Comparison of ENCODE assay signal across 8 cellular contexts in the genomic region with DNA sequence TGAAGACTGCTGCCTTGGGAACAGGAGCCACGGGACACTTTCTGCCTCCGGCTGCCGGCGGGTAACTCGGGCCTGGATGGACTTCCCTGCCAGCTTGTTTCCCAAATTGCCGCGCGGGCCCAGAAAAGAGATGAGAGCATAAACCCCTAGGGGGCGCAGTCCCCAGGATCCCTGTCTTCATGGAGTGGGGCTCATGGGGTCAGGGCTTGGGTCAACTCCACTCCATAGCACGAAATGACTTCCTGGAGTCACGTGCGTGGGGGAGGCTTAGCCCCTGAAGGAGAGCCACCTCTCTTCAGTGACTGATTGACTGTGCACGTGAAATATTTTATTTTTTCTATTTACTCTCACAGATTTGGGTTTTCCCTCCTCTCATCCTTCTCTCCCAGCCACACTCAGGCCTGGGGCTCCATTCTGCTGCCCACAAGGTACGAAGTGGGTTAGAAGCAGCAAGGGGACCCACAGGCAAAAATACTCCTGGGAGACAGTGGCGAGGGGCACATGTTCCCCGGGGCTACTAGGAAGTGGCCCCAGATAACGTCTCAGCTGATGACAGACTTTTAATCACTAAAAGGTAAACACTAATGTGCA. TPM values are rescaled to one million over a fixed set of nuclear protein-coding genes. Genes with fewer than 3 reads are reported as not detected.
DNase-seq lines count a peak whose midpoint lies in the region; ATAC-seq and TF ChIP-seq lines count a peak whose summit lies in the region.

No MANE protein-coding gene starts in this region.

- H3K4me1 Mint-ChIP-seq in brain = peaks cover 53% of the 10 kb centered on the region
- peaks cover 42% of the 10 kb centered on the region for H3K4me1 Mint-ChIP-seq in nephron

- H4K20me1 ChIP-seq in KMS-11 (ENCODE audit: insufficient read depth) = no peaks in the 10 kb centered on the region

- H3K9me3 Mint-ChIP-seq in brain (no peaks in the 10 kb centered on the region), nephron (no peaks in the 10 kb centered on the region)

- H3K9ac ChIP-seq in KMS-11 = no peak overlapping the region

- no peaks in the 10 kb centered on the region for H3K79me2 ChIP-seq in KMS-11 (ENCODE audit: insufficient read depth, low read depth)

- no peak overlapping the region for H3K4me3 Mint-ChIP-seq in brain
- no peak overlapping the region for H3K4me3 Mint-ChIP-seq in nephron

- TF ChIP-seq CTCF in KMS-11 (conservative IDR thresholded peaks at IDR 0.05; ENCODE audit: low read depth, low read length) (peak; percentile 42; the same call in 1 of the 2 replicates), brain (conservative IDR thresholded peaks at IDR 0.05) (peak; percentile 39 to 62), nephron (IDR thresholded peaks at IDR 0.05; ENCODE audit: unreplicated experiment in 3 of 3) (peak; percentile 37 to 63 (median 46))

- no peak overlapping the region for H3K27ac ChIP-seq in KMS-11

- H3K27me3 Mint-ChIP-seq in brain = no peaks in the 10 kb centered on the region
- H3K27me3 Mint-ChIP-seq in nephron (ENCODE audit: low read depth) = no peaks in the 10 kb centered on the region

- DNase-seq in SHP77 (lab: John Stamatoyannopoulos, UW) (peak; percentile 10 to 19), SHP77 treated with DMSO at 0.1 percent for 48 hours (lab: John Stamatoyannopoulos, UW) (no peak), NCI-H2029 (lab: John Stamatoyannopoulos, UW) (no peak), T-helper 9 cell (no peak)

- no peaks in the 10 kb centered on the region for H3K27me3 ChIP-seq in KMS-11 (ENCODE audit: insufficient read depth, low read depth)

- H3K36me3 ChIP-seq in KMS-11 (ENCODE audit: insufficient read depth) = no peaks in the 10 kb centered on the region

- H3K4me2 ChIP-seq in KMS-11 = no peak overlapping the region

- no peak for ATAC-seq in GM19351 (IDR thresholded peaks at IDR 0.05; ENCODE audit: unreplicated experiment)

- H3K36me3 Mint-ChIP-seq in brain (no peaks in the 10 kb centered on the region), nephron (ENCODE audit: low read depth) (peaks cover 20% of the 10 kb centered on the region)

- H3K27ac Mint-ChIP-seq in brain (peak overlapping the region in 1 of 5 experiments; percentile 55), nephron (no peak overlapping the region)

- no peak overlapping the region for H3K4me3 ChIP-seq in KMS-11 (IDR thresholded peaks at IDR 0.05; ENCODE audit: insufficient read depth, low read depth, low read length)

- no peaks in the 10 kb centered on the region for H3K4me1 ChIP-seq in KMS-11 (ENCODE audit: low read depth, poor library complexity, severe bottlenecking)

- no peak overlapping the region for H2AFZ ChIP-seq in KMS-11 (ENCODE audit: low read depth)

RNA-seq across cellular contexts. Expression of a gene that starts 10.0 kb away (rescaled TPM):
- 21.8 TPM for polyA plus RNA-seq in brain (ENCODE audit: insufficient read depth, low read depth, low replicate concordance)

RNA-seq across cellular contexts. Expression of a gene that starts 22.3 kb away (rescaled TPM):
- 35.8 TPM for polyA plus RNA-seq in brain (ENCODE audit: insufficient read depth, low read depth, low replicate concordance)

RNA-seq across cellular contexts. Expression of a gene that starts 57.4 kb away (rescaled TPM):
- polyA plus RNA-seq in brain (ENCODE audit: insufficient read depth, low read depth, low replicate concordance) = 98.5 TPM

Comparison
In these comparisons a context has a peak if more than half of its experiments do, and no peak if none do; other contexts are left out.
1. DNase-seq: peak in SHP77 (2 of 2); none in SHP77 treated with DMSO at 0.1 percent for 48 hours (single experiment), NCI-H2029 (single experiment) and T-helper 9 cell (single experiment).
2. Peak in every context shown above with its lines, with median percentiles within 50 percentile points of each other: CTCF ChIP-seq.